ENCODE assay signal across 8 cellular contexts in genomic region chr1:2411801-2412394, GRCh38. TPM values are rescaled to one million over a fixed set of nuclear protein-coding genes. Genes with fewer than 3 reads are reported as not detected.
A peak's percentile ranks its signal among the peaks of the same experiment; 100 is the strongest.
DNase-seq lines count a peak whose midpoint lies in the region; ATAC-seq and TF ChIP-seq lines count a peak whose summit lies in the region.

No MANE protein-coding gene starts in this region.

- peak in 1 of 2 donors; percentile 3 for TF ChIP-seq POLR2A in Peyer's patch (IDR thresholded peaks at IDR 0.05)

- H3K79me2 ChIP-seq in neural progenitor cell (ENCODE audit: low read depth), result peaks cover 16% of the 10 kb centered on the region

- H3K9me3 ChIP-seq in Peyer's patch (no peaks in the 10 kb centered on the region), endodermal cell (ENCODE audit: control insufficient read depth, low read length) (no peaks in the 10 kb centered on the region), neural progenitor cell (ENCODE audit: low read depth) (no peaks in the 10 kb centered on the region)

- H3K9me3 Mint-ChIP-seq in activated naive CD4-positive, alpha-beta T cell treated with anti-CD3 and anti-CD28 coated beads, Interleukin-2, amount 10 ng/mL, durations not matched to agents 7 days and 5 days, result no peaks in the 10 kb centered on the region
- H3K9me3 Mint-ChIP-seq in endodermal cell, result no peaks in the 10 kb centered on the region
- no peaks in the 10 kb centered on the region for H3K9me3 Mint-ChIP-seq in neural progenitor cell

- H3K27ac ChIP-seq in Peyer's patch (peak overlapping the region; percentile 91 to 98 (median 96)), endodermal cell (ENCODE audit: low read depth, low read length) (peak overlapping the region; percentile 47), neural progenitor cell (no peak overlapping the region)

- DNase-seq in activated naive CD4-positive, alpha-beta T cell treated with anti-CD3 and anti-CD28 coated beads, Interleukin-2, amount 10 ng/mL, durations not matched to agents 7 days and 5 days, result no peak
- DNase-seq in activated naive CD4-positive, alpha-beta T cell (lab: John Stamatoyannopoulos, UW), result no peak
- DNase-seq in Peyer's patch, result no peak
- no peak for DNase-seq in endodermal cell
- DNase-seq in neural progenitor cell (ENCODE audit: low spot score), result no peak
- DNase-seq in cerebellar nuclear complex (lab: John Stamatoyannopoulos, UW), result no peak
- no peak for DNase-seq in NCI-H1694 treated with DMSO at 0.1 percent for 48 hours (lab: John Stamatoyannopoulos, UW)

- peak; percentile 32 for ATAC-seq in HG02884 (IDR thresholded peaks at IDR 0.05; ENCODE audit: unreplicated experiment)

- peak overlapping the region; percentile 85 for H2AFZ ChIP-seq in neural progenitor cell (replicated peaks)

- peak overlapping the region; percentile 86 for H3K27ac Mint-ChIP-seq in activated naive CD4-positive, alpha-beta T cell treated with anti-CD3 and anti-CD28 coated beads, Interleukin-2, amount 10 ng/mL, durations not matched to agents 7 days and 5 days
- H3K27ac Mint-ChIP-seq in endodermal cell (peak overlapping the region; percentile 94), neural progenitor cell (no peak overlapping the region)

- peak overlapping the region; percentile 84 for H3K4me3 Mint-ChIP-seq in activated naive CD4-positive, alpha-beta T cell treated with anti-CD3 and anti-CD28 coated beads, Interleukin-2, amount 10 ng/mL, durations not matched to agents 7 days and 5 days
- H3K4me3 Mint-ChIP-seq in endodermal cell (peak overlapping the region; percentile 77), neural progenitor cell (peak overlapping the region; percentile 91)

- H3K4me1 ChIP-seq in Peyer's patch, result peaks cover 0 to 38% (median 28%) of the 10 kb centered on the region in 4 donors
- peaks cover 5% of the 10 kb centered on the region for H3K4me1 ChIP-seq in endodermal cell (ENCODE audit: control insufficient read depth, insufficient read depth, low read length)
- H3K4me1 ChIP-seq in neural progenitor cell, result peaks cover 18% of the 10 kb centered on the region

- CTCF ChIA-PET in activated naive CD4-positive, alpha-beta T cell treated with anti-CD3 and anti-CD28 coated beads, Interleukin-2, amount 10 ng/mL, durations not matched to agents 7 days and 5 days (lab: Charles Lee), result no interaction called here

- peaks cover 7% of the 10 kb centered on the region for H3K36me3 Mint-ChIP-seq in activated naive CD4-positive, alpha-beta T cell treated with anti-CD3 and anti-CD28 coated beads, Interleukin-2, amount 10 ng/mL, durations not matched to agents 7 days and 5 days
- H3K36me3 Mint-ChIP-seq in endodermal cell (ENCODE audit: low read depth) (peaks cover 19% of the 10 kb centered on the region), neural progenitor cell (peaks cover 6% of the 10 kb centered on the region)

- peaks cover 8% of the 10 kb centered on the region for H3F3A ChIP-seq in neural progenitor cell (ENCODE audit: low read depth)

- WGBS in endodermal cell (ENCODE audit: insufficient coverage in 1 of 2, insufficient read length in 1 of 2), 2 experiments, result 8 to 9% methylated on average over 18 to 38 of the region's 38 CpGs

- H3K4me2 ChIP-seq in neural progenitor cell, result peak overlapping the region; percentile 100

- H4K20me1 ChIP-seq in neural progenitor cell (ENCODE audit: low read depth), result peaks cover 6% of the 10 kb centered on the region

- H3K27me3 Mint-ChIP-seq in activated naive CD4-positive, alpha-beta T cell treated with anti-CD3 and anti-CD28 coated beads, Interleukin-2, amount 10 ng/mL, durations not matched to agents 7 days and 5 days, result no peaks in the 10 kb centered on the region
- H3K27me3 Mint-ChIP-seq in endodermal cell (ENCODE audit: insufficient read depth) (peaks cover 4% of the 10 kb centered on the region), neural progenitor cell (ENCODE audit: insufficient read depth, low read depth) (peaks cover 8% of the 10 kb centered on the region)

- H3K4me1 Mint-ChIP-seq in activated naive CD4-positive, alpha-beta T cell treated with anti-CD3 and anti-CD28 coated beads, Interleukin-2, amount 10 ng/mL, durations not matched to agents 7 days and 5 days, result peaks cover 41% of the 10 kb centered on the region
- H3K4me1 Mint-ChIP-seq in endodermal cell, result peaks cover 11% of the 10 kb centered on the region
- H3K4me1 Mint-ChIP-seq in neural progenitor cell, result peaks cover 17% of the 10 kb centered on the region

- H3K36me3 ChIP-seq in Peyer's patch (peaks cover 0 to 14% (median 0%) of the 10 kb centered on the region in 3 donors), endodermal cell (ENCODE audit: control insufficient read depth, insufficient read depth, low read length) (peaks cover 7% of the 10 kb centered on the region), neural progenitor cell (no peaks in the 10 kb centered on the region)

- H3K4me3 ChIP-seq in Peyer's patch (peak overlapping the region; percentile 60 to 100 (median 88)), endodermal cell (ENCODE audit: low read length) (peak overlapping the region; percentile 90), neural progenitor cell (peak overlapping the region; percentile 97)

- no peaks in the 10 kb centered on the region for H3K27me3 ChIP-seq in Peyer's patch
- H3K27me3 ChIP-seq in endodermal cell (ENCODE audit: control insufficient read depth, insufficient read depth, low read length, poor library complexity, severe bottlenecking), result no peaks in the 10 kb centered on the region
- H3K27me3 ChIP-seq in neural progenitor cell, result no peaks in the 10 kb centered on the region

- peak overlapping the region; percentile 84 for H3K9ac ChIP-seq in endodermal cell (ENCODE audit: extremely low read depth, low read length, poor library complexity, severe bottlenecking)
- H3K9ac ChIP-seq in neural progenitor cell, result peak overlapping the region; percentile 81

- TF ChIP-seq CTCF in Peyer's patch (IDR thresholded peaks at IDR 0.05) (no peak), endodermal cell (conservative IDR thresholded peaks at IDR 0.05) (no peak), neural progenitor cell (IDR thresholded peaks at IDR 0.05) (no peak)

RNA-seq across cellular contexts. Expression of gene PEX10, which starts 0.5 kb away (rescaled TPM):
- total RNA-seq in Peyer's patch, result 10 to 100 TPM; 16.9 to 29.6 (median 19.9) TPM
- total RNA-seq in endodermal cell, result 10 to 100 TPM; 35.6 TPM
- 25.1 TPM for polyA plus RNA-seq in endodermal cell (2013, experiment 1 of 2)
- polyA plus RNA-seq in endodermal cell (2013, experiment 2 of 2), result 23.8 TPM
- total RNA-seq in neural progenitor cell (ENCODE audit: low replicate concordance), result 15.1 and 39.3 TPM in 2 replicates

RNA-seq across cellular contexts. Expression of gene RER1, which starts 20.3 kb away (rescaled TPM):
- 100 to 1,000 TPM in 3 of 4 donors, 10 to 100 TPM in 1; 42.9 to 141 (median 120) TPM for total RNA-seq in Peyer's patch
- total RNA-seq in endodermal cell, result 100 to 1,000 TPM; 114 TPM
- 68.8 TPM for polyA plus RNA-seq in endodermal cell (2013, experiment 1 of 2)
- 63.1 TPM for polyA plus RNA-seq in endodermal cell (2013, experiment 2 of 2)
- total RNA-seq in neural progenitor cell (ENCODE audit: low replicate concordance), result 39.1 and 42.5 TPM in 2 replicates

RNA-seq across cellular contexts. Expression of gene MORN1, which starts 20.5 kb away (rescaled TPM):
- 10 to 100 TPM in 3 of 4 donors, 1 to 10 TPM in 1; 4.9 to 21.5 (median 15.9) TPM for total RNA-seq in Peyer's patch
- 10 to 100 TPM; 21.3 to 24.9 TPM for total RNA-seq in endodermal cell
- 10.8 TPM for polyA plus RNA-seq in endodermal cell (2013, experiment 1 of 2)
- polyA plus RNA-seq in endodermal cell (2013, experiment 2 of 2), result 8.9 TPM
- total RNA-seq in neural progenitor cell (ENCODE audit: low replicate concordance), result 7.0 and 15.5 TPM in 2 replicates
